In genomic region chr13:27679896-27680295, GRCh38 we compare ENCODE assay signal across 1 cellular context.
TF ChIP-seq lines count a peak whose summit lies in the region.

No MANE protein-coding gene starts in this region.

TF ChIP-seq in K562, 482 proteins besides CTCF, POLR2A, EP300 and RAD21 (continued from another document):
- TF ChIP-seq, protein P1, sequence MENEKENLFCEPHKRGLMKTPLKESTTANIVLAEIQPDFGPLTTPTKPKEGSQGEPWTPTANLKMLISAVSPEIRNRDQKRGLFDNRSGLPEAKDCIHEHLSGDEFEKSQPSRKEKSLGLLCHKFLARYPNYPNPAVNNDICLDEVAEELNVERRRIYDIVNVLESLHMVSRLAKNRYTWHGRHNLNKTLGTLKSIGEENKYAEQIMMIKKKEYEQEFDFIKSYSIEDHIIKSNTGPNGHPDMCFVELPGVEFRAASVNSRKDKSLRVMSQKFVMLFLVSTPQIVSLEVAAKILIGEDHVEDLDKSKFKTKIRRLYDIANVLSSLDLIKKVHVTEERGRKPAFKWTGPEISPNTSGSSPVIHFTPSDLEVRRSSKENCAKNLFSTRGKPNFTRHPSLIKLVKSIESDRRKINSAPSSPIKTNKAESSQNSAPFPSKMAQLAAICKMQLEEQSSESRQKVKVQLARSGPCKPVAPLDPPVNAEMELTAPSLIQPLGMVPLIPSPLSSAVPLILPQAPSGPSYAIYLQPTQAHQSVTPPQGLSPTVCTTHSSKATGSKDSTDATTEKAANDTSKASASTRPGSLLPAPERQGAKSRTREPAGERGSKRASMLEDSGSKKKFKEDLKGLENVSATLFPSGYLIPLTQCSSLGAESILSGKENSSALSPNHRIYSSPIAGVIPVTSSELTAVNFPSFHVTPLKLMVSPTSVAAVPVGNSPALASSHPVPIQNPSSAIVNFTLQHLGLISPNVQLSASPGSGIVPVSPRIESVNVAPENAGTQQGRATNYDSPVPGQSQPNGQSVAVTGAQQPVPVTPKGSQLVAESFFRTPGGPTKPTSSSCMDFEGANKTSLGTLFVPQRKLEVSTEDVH (IDR thresholded peaks at IDR 0.05; ENCODE audit: low read depth, partially characterized antibody) = no peak
- TF ChIP-seq TEAD4 (IDR thresholded peaks at IDR 0.05; ENCODE audit: low read length) = 0 out of 2 replicates have a peak, but pooled peaks have one; percentile 15
- TF ChIP-seq TEAD4 (CRISPR knock-in tag; IDR thresholded peaks at IDR 0.05; ENCODE audit: borderline replicate concordance) = no peak
- peak; percentile 23; the same call in 1 of the 2 replicates for TF ChIP-seq NCOR1 (IDR thresholded peaks at IDR 0.05)
- peak; percentile 37; the same call in 1 of the 2 replicates for TF ChIP-seq ARID1B (IDR thresholded peaks at IDR 0.05)
